Comparison of ENCODE assay signal across 14 cellular contexts in the genomic region with DNA sequence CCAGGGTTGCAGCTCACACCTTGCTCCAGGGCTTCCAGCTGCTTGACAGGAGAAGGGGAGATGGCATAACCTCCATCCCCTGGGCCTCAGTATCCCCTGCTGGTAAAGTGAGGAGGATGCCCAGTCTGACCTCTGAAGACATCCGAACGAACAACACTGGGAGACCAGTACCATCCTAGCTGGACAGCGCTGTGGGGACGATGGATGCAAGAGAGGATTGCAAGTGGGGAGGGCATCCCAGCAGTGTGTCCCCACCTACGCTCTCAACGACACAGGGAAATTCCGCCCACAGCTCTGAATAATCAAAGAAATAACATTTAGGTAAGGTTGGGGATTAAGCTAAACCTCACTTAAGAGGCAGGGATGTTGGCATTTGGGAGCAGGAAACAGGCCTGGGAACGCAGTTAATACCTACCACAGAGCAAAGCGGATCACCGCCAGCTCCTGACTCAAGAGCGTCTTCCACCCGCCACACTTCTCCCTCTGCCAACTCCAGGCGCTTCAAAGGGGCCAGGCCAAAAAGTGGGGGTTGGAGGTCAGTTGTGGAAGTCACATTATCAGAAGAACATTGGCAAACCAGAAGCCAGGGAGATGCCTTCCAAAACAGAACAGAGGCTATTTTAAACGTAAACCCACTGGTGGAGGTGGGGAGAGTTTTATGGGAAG. TPM values are rescaled to one million over a fixed set of nuclear protein-coding genes. Genes with fewer than 3 reads are reported as not detected.
A peak's percentile ranks its signal among the peaks of the same experiment; 100 is the strongest.
DNase-seq lines count a peak whose midpoint lies in the region; ATAC-seq and TF ChIP-seq lines count a peak whose summit lies in the region.
"Had no signal": no experiment of that assay in that cellular context is flagged by ENCODE, and none has a peak within 500 bp of the region (broad histone marks: within the 10 kb centered on the region; RNA-seq: fewer than 3 reads in every experiment).

No MANE protein-coding gene starts in this region.

- intact Hi-C loops in natural killer cell (cut with micrococcal nuclease) (no loop called here), right cardiac atrium (cut with DNase I) (no loop called here)

- no peaks in the 10 kb centered on the region for H3K27me3 Mint-ChIP-seq in natural killer cell (ENCODE audit: low read depth in 2 of 2)
- H3K27me3 Mint-ChIP-seq in natural killer cell treated with Interleukin-12 subunit alpha and Interleukin-12 subunit beta and Interleukin-15 and Interleukin-18, amount 100 ng/mL, for 72 hours: no peaks in the 10 kb centered on the region
- no peaks in the 10 kb centered on the region for H3K27me3 Mint-ChIP-seq in effector memory CD8-positive, alpha-beta T cell
- H3K27me3 Mint-ChIP-seq: activated CD4-positive, alpha-beta T cell treated with anti-CD3 and anti-CD28 coated beads for 36 hours had no signal

- no peaks in the 10 kb centered on the region for H3K27me3 ChIP-seq in right cardiac atrium (ENCODE audit: control insufficient read depth, insufficient read depth)
- H3K27me3 ChIP-seq: esophagus muscularis mucosa had no signal

- ATAC-seq in natural killer cell (no peak), right cardiac atrium (peak; percentile 65 to 74), HG03196 (IDR thresholded peaks at IDR 0.05; ENCODE audit: unreplicated experiment) (no peak)
- no peak for ATAC-seq in natural killer cell treated with Interleukin-12 subunit alpha and Interleukin-12 subunit beta and Interleukin-15 and Interleukin-18, amount 100 ng/mL, for 72 hours
- no peak for ATAC-seq in effector memory CD8-positive, alpha-beta T cell (replicated peaks)
- ATAC-seq: activated CD4-positive, alpha-beta T cell treated with anti-CD3 and anti-CD28 coated beads for 36 hours; sciatic nerve had no signal

- no peak overlapping the region for H3K4me3 Mint-ChIP-seq in natural killer cell
- no peak overlapping the region for H3K4me3 Mint-ChIP-seq in natural killer cell treated with Interleukin-12 subunit alpha and Interleukin-12 subunit beta and Interleukin-15 and Interleukin-18, amount 100 ng/mL, for 72 hours
- H3K4me3 Mint-ChIP-seq in effector memory CD8-positive, alpha-beta T cell: no peak overlapping the region
- H3K4me3 Mint-ChIP-seq: activated CD4-positive, alpha-beta T cell treated with anti-CD3 and anti-CD28 coated beads for 36 hours had no signal

- peaks cover 95 to 100% of the 10 kb centered on the region in 2 donors for H3K4me1 Mint-ChIP-seq in natural killer cell
- H3K4me1 Mint-ChIP-seq in natural killer cell treated with Interleukin-12 subunit alpha and Interleukin-12 subunit beta and Interleukin-15 and Interleukin-18, amount 100 ng/mL, for 72 hours (ENCODE audit: low read depth in 2 of 2): peaks cover 64 to 83% of the 10 kb centered on the region in 2 donors
- peaks cover 64 to 74% of the 10 kb centered on the region in 2 donors for H3K4me1 Mint-ChIP-seq in effector memory CD8-positive, alpha-beta T cell (ENCODE audit: low read depth in 2 of 2)

- H3K27ac Mint-ChIP-seq in natural killer cell: peak overlapping the region; percentile 66 to 71
- H3K27ac Mint-ChIP-seq in natural killer cell treated with Interleukin-12 subunit alpha and Interleukin-12 subunit beta and Interleukin-15 and Interleukin-18, amount 100 ng/mL, for 72 hours: peak overlapping the region in 1 of 2 donors; percentile 60
- peak overlapping the region in 1 of 2 donors; percentile 49 for H3K27ac Mint-ChIP-seq in effector memory CD8-positive, alpha-beta T cell

- WGBS in right cardiac atrium: 65% methylated on average over 14 of the region's 14 CpGs

- no peaks in the 10 kb centered on the region for H3K9me3 Mint-ChIP-seq in natural killer cell
- H3K9me3 Mint-ChIP-seq in natural killer cell treated with Interleukin-12 subunit alpha and Interleukin-12 subunit beta and Interleukin-15 and Interleukin-18, amount 100 ng/mL, for 72 hours: no peaks in the 10 kb centered on the region
- no peaks in the 10 kb centered on the region for H3K9me3 Mint-ChIP-seq in effector memory CD8-positive, alpha-beta T cell

- H3K9me3 ChIP-seq in right cardiac atrium (ENCODE audit: control insufficient read depth, low read length): no peaks in the 10 kb centered on the region
- H3K9me3 ChIP-seq: esophagus muscularis mucosa had no signal

- H3K36me3 Mint-ChIP-seq in natural killer cell: no peaks in the 10 kb centered on the region
- no peaks in the 10 kb centered on the region for H3K36me3 Mint-ChIP-seq in natural killer cell treated with Interleukin-12 subunit alpha and Interleukin-12 subunit beta and Interleukin-15 and Interleukin-18, amount 100 ng/mL, for 72 hours
- peaks cover 13% of the 10 kb centered on the region for H3K36me3 Mint-ChIP-seq in effector memory CD8-positive, alpha-beta T cell (ENCODE audit: insufficient read depth)

- peaks cover 35% of the 10 kb centered on the region for H3K4me1 ChIP-seq in right cardiac atrium (ENCODE audit: control insufficient read depth, insufficient read depth, low read length)

- H3K27ac ChIP-seq in right cardiac atrium (ENCODE audit: low read length): peak overlapping the region; percentile 56
- H3K27ac ChIP-seq: esophagus muscularis mucosa had no signal

- H3K4me3 ChIP-seq in right cardiac atrium (ENCODE audit: low read length): no peak overlapping the region
- H3K4me3 ChIP-seq: esophagus muscularis mucosa had no signal

- DNase-seq in natural killer cell: no peak
- no peak for DNase-seq in natural killer cell treated with Interleukin-12 subunit alpha and Interleukin-12 subunit beta and Interleukin-15 and Interleukin-18, amount 100 ng/mL, for 72 hours (ENCODE audit: low spot score)
- peak; percentile 16 for DNase-seq in astrocyte of the hippocampus (ENCODE audit: low read depth, low spot score)
- DNase-seq in right cardiac atrium: peak; percentile 53 to 79 (median 78)
- no peak for DNase-seq in AG08395 (ENCODE audit: low spot score)
- DNase-seq in effector memory CD8-positive, alpha-beta T cell: no peak
- DNase-seq in HUDEP-2 (lab: John Stamatoyannopoulos, UW; ENCODE audit: unreplicated experiment in 76 of 76): no peak
- DNase-seq: activated CD4-positive, alpha-beta T cell treated with anti-CD3 and anti-CD28 coated beads for 36 hours; activated effector memory CD4-positive, alpha-beta T cell treated with anti-CD3 and anti-CD28 coated beads, Interleukin-2, amount 50 U/mL, for 16 hours; islet precursor cell; NCI-H1436 treated with DMSO at 0.1 percent for 48 hours had no signal

- no peak for TF ChIP-seq CTCF in natural killer cell (IDR thresholded peaks at IDR 0.05)

RNA-seq across cellular contexts. Expression of a gene that starts 47.6 kb away (rescaled TPM):
- total RNA-seq in natural killer cell (100 to 1,000 TPM; 162 to 224 (median 164) TPM), right cardiac atrium (10 to 100 TPM; 25.4 to 55.8 (median 35.8) TPM)
- 10 to 100 TPM; 59.0 to 92.1 TPM for total RNA-seq in natural killer cell treated with Interleukin-12 subunit alpha and Interleukin-12 subunit beta and Interleukin-15 and Interleukin-18, amount 100 ng/mL, for 72 hours
- polyA plus RNA-seq in right cardiac atrium: 32.5 TPM

Comparison
In these comparisons a context has a peak if more than half of its experiments do, and no peak if none do; other contexts are left out.
1. ATAC-seq: peak in right cardiac atrium (2 of 2); none in natural killer cell (0 of 3), natural killer cell treated with Interleukin-12 subunit alpha and Interleukin-12 subunit beta and Interleukin-15 and Interleukin-18, amount 100 ng/mL, for 72 hours (0 of 2), HG03196 (single experiment) and effector memory CD8-positive, alpha-beta T cell (single experiment).
2. DNase-seq: peak in astrocyte of the hippocampus (single experiment) and right cardiac atrium (3 of 3); none in natural killer cell (single experiment), natural killer cell treated with Interleukin-12 subunit alpha and Interleukin-12 subunit beta and Interleukin-15 and Interleukin-18, amount 100 ng/mL, for 72 hours (single experiment), AG08395 (single experiment), effector memory CD8-positive, alpha-beta T cell (0 of 3) and HUDEP-2 (0 of 76).